In the genomic region with DNA sequence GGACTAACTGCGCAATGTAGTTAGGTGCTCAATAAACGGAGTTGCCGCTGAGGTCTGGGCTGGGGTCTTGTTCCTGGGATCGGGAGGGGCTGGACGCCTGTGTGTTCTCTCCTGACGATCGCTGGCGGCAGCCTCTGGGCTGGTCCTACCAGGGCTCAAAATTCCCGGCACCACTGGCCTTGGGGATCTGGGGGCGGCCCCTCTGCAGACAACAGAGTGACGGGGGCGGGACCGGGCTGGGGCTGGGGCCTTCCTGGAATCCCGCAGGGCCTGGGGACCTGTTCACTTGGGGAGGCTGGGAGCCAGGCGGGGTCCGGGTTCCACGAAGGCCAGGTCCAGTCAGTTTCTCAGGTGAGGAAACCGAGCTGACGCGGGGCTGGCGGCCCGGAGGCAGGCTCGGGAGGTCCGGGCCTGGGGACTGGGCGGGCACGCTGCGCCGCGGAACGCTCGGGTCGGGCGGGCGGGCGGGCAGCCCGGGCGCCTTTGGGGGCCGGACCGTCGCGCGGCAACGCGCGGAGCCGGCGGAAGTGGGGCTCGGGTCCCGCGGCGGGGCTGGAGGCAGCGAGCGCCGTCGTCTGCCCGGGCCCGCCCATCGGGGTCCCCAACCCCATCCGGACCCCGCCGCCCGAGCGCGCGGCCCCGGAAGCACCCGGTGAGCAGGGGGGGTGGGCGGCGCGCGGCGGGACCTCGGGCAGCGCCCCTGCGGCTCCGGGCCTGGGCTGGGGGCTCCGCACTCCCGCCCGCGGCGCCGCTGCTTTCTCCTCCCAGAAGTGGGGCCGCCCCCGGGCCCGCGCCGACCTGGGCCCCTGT, we compare ENCODE assay signal across 1 cellular context.
A peak's percentile ranks its signal among the peaks of the same experiment; 100 is the strongest.
TF ChIP-seq lines count a peak whose summit lies in the region.

A gene (plus strand): TSS at position 524 of the 810 bp plus-strand sequence. CDS start 4,107 bp downstream, outside the sequence.

TF ChIP-seq in HCT116, 20 proteins besides CTCF, POLR2A, EP300 and RAD21:
- TF ChIP-seq POLR2AphosphoS5 (IDR thresholded peaks at IDR 0.05; ENCODE audit: low read depth, low read length) (peak; percentile 39), FOSL1 (IDR thresholded peaks at IDR 0.05; ENCODE audit: low read depth) (no peak), ZFX (IDR thresholded peaks at IDR 0.05) (peak; percentile 72)
